Comparison of ENCODE assay signal across 13 cellular contexts in genomic region chrX:77962068-77962902, GRCh38. TPM values are rescaled to one million over a fixed set of nuclear protein-coding genes. Genes with fewer than 3 reads are reported as not detected.
A peak's percentile ranks its signal among the peaks of the same experiment; 100 is the strongest.
DNase-seq lines count a peak whose midpoint lies in the region; ATAC-seq and TF ChIP-seq lines count a peak whose summit lies in the region.
"Had no signal": no experiment of that assay in that cellular context is flagged by ENCODE, and none has a peak within 500 bp of the region (broad histone marks: within the 10 kb centered on the region; RNA-seq: fewer than 3 reads in every experiment).

No MANE protein-coding gene starts in this region.

- peaks cover 0 to 4% of the 10 kb centered on the region in 2 donors for H3K27me3 Mint-ChIP-seq in T-cell
- H3K27me3 Mint-ChIP-seq in activated naive CD8-positive, alpha-beta T cell: no peaks in the 10 kb centered on the region
- no peaks in the 10 kb centered on the region for H3K27me3 Mint-ChIP-seq in natural killer cell (ENCODE audit: low read depth in 2 of 2)

- no peaks in the 10 kb centered on the region for H3K4me1 ChIP-seq in gastroesophageal sphincter
- H3K4me1 ChIP-seq: parathyroid adenoma had no signal

- peaks cover 18% of the 10 kb centered on the region for H3K36me3 Mint-ChIP-seq in T-cell
- H3K36me3 Mint-ChIP-seq in activated naive CD8-positive, alpha-beta T cell: peaks cover 8% of the 10 kb centered on the region
- H3K36me3 Mint-ChIP-seq in natural killer cell: no peaks in the 10 kb centered on the region

- peak overlapping the region; percentile 95 to 98 for H3K27ac Mint-ChIP-seq in T-cell
- peak overlapping the region; percentile 95 for H3K27ac Mint-ChIP-seq in activated naive CD8-positive, alpha-beta T cell
- peak overlapping the region; percentile 84 to 94 for H3K27ac Mint-ChIP-seq in natural killer cell
- H3K27ac Mint-ChIP-seq: GM23338 had no signal

- CTCF ChIA-PET in T-cell (lab: Charles Lee): no interaction called here

- TF ChIP-seq CTCF in natural killer cell (IDR thresholded peaks at IDR 0.05) (no peak), gastroesophageal sphincter (IDR thresholded peaks at IDR 0.05) (no peak)

- H3K4me3 Mint-ChIP-seq in T-cell (peak overlapping the region; percentile 67 to 78 (median 73)), natural killer cell (peak overlapping the region; percentile 74)
- peak overlapping the region; percentile 78 for H3K4me3 Mint-ChIP-seq in activated naive CD8-positive, alpha-beta T cell
- H3K4me3 Mint-ChIP-seq: GM23338 had no signal

- DNase-seq in Daoy (ENCODE audit: low read depth): peak; percentile 1
- DNase-seq in T-cell: peak in 22 of 34 experiments; percentile 1 to 34 (median 6)
- DNase-seq in natural killer cell: no peak
- DNase-seq in NCI-H1694 treated with DMSO at 0.1 percent for 48 hours (lab: John Stamatoyannopoulos, UW): no peak
- DNase-seq: left ventricle myocardium superior, NCI-H524 had no signal

- no peak overlapping the region for H3K4me3 ChIP-seq in gastroesophageal sphincter
- H3K4me3 ChIP-seq: GM23338 had no signal

- H3K9me3 Mint-ChIP-seq in T-cell (no peaks in the 10 kb centered on the region), natural killer cell (no peaks in the 10 kb centered on the region)
- no peaks in the 10 kb centered on the region for H3K9me3 Mint-ChIP-seq in activated naive CD8-positive, alpha-beta T cell (ENCODE audit: low read depth)
- H3K9me3 Mint-ChIP-seq: GM23338 had no signal

- no peaks in the 10 kb centered on the region for H3K36me3 ChIP-seq in gastroesophageal sphincter

- 69 to 88% methylated on average over 4 to 8 of the region's 13 CpGs for WGBS in gastroesophageal sphincter (ENCODE audit: low coverage in 1 of 2), 2 donors

- H3K4me1 Mint-ChIP-seq in T-cell: peaks cover 37 to 49% (median 45%) of the 10 kb centered on the region in 3 donors
- peaks cover 44% of the 10 kb centered on the region for H3K4me1 Mint-ChIP-seq in activated naive CD8-positive, alpha-beta T cell (ENCODE audit: low read depth)
- H3K4me1 Mint-ChIP-seq in natural killer cell: peaks cover 38 to 42% of the 10 kb centered on the region in 2 donors
- H3K4me1 Mint-ChIP-seq: GM23338 had no signal

- H3K9me3 ChIP-seq in gastroesophageal sphincter: no peaks in the 10 kb centered on the region

- ATAC-seq in T-cell (replicated peaks in 1 of 4) (peak; percentile 76 to 89 (median 85)), natural killer cell (peak in 2 of 3 donors; percentile 44 to 55), GM19035 (IDR thresholded peaks at IDR 0.05; ENCODE audit: unreplicated experiment) (no peak), HG02885 (IDR thresholded peaks at IDR 0.05; ENCODE audit: poor library complexity, unreplicated experiment) (no peak), gastroesophageal sphincter (no peak)
- ATAC-seq: GM23338, left ventricle myocardium superior had no signal

- intact Hi-C loops in natural killer cell (cut with micrococcal nuclease): no loop called here

- TF ChIP-seq EP300 in gastroesophageal sphincter (IDR thresholded peaks at IDR 0.05): no peak

- no peak for TF ChIP-seq POLR2A in gastroesophageal sphincter (IDR thresholded peaks at IDR 0.05)

- H3K27me3 ChIP-seq in gastroesophageal sphincter: no peaks in the 10 kb centered on the region

- no peak overlapping the region for H3K27ac ChIP-seq in gastroesophageal sphincter
- H3K27ac ChIP-seq: parathyroid adenoma, VCaP had no signal

- POLR2A ChIA-PET in T-cell (lab: Charles Lee): interaction anchor here in 1 of 2 donors (0.9 kb wide), 1 partner anchor 9 kb away, joined by 4 read pairs; no protein-coding TSS in a partner anchor

RNA-seq across cellular contexts. Expression of gene PGAM4, which starts 7.2 kb away (rescaled TPM):
- total RNA-seq in Daoy (2014; rRNA removed; shearing (Covaris generic)): not detected in 2 replicates
- total RNA-seq in T-cell (not detected), natural killer cell (not detected), gastroesophageal sphincter (not detected)
- total RNA-seq: left ventricle myocardium superior had no signal

RNA-seq across cellular contexts. Expression of gene ATP7A, which starts 51.8 kb away (rescaled TPM):
- 3.1 and 3.5 TPM in 2 replicates for total RNA-seq in Daoy (2014; rRNA removed; shearing (Covaris generic))
- total RNA-seq in T-cell (10 to 100 TPM; 11.2 to 13.6 (median 12.7) TPM), natural killer cell (10 to 100 TPM; 18.8 to 24.3 (median 21.5) TPM), gastroesophageal sphincter (10 to 100 TPM in 3 of 4 donors, 1 to 10 TPM in 1; 8.6 to 21.2 (median 12.7) TPM)

Comparison
In these comparisons a context has a peak if more than half of its experiments do, and no peak if none do; other contexts are left out.
1. DNase-seq: peak in Daoy (single experiment) and T-cell (22 of 34); none in natural killer cell (single experiment) and NCI-H1694 treated with DMSO at 0.1 percent for 48 hours (single experiment).
2. ATAC-seq: peak in T-cell (4 of 4) and natural killer cell (2 of 3); none in GM19035 (single experiment), HG02885 (single experiment) and gastroesophageal sphincter (single experiment).
3. Peak in every context shown above with its lines, with median percentiles within 50 percentile points of each other: H3K27ac Mint-ChIP-seq and H3K4me3 Mint-ChIP-seq.